Comparison of ENCODE assay signal across 29 cellular contexts in genomic region chr21:45468051-45468970, GRCh38.
DNase-seq lines count a peak whose midpoint lies in the region; ATAC-seq, FAIRE-seq and TF ChIP-seq lines count a peak whose summit lies in the region.
"Had no signal": no experiment of that assay in that cellular context is flagged by ENCODE, and none has a peak within 500 bp of the region (broad histone marks: within the 10 kb centered on the region; RNA-seq: fewer than 3 reads in every experiment).

No MANE protein-coding gene starts in this region.

- peak overlapping the region; percentile 62; the same call in 1 of the 2 replicates for H3K9ac ChIP-seq in HepG2 (ENCODE audit: insufficient read depth, low read depth, low read length)

- H3K27me3 ChIP-seq in dorsolateral prefrontal cortex (peaks cover 0 to 3% (median 0%) of the 10 kb centered on the region in 45 donors), HepG2 (ENCODE audit: control insufficient read depth in 1 of 2, insufficient read depth in 2 of 2, low read length in 2 of 2) (no peaks in the 10 kb centered on the region), psoas muscle (ENCODE audit: insufficient read depth in 3 of 3, low read length in 2 of 3) (peaks cover 0 to 49% (median 5%) of the 10 kb centered on the region in 3 donors)
- H3K27me3 ChIP-seq: SJSA1, testis had no signal

- no peak for TF ChIP-seq EP300 in HepG2 (IDR thresholded peaks at IDR 0.05; ENCODE audit: low read depth in 2 of 2, low read length in 2 of 2)
- TF ChIP-seq EP300 in HepG2 (CRISPR knock-in tag; IDR thresholded peaks at IDR 0.05; ENCODE audit: borderline replicate concordance), result no peak

- TF ChIP-seq RAD21 in HepG2 (CRISPR knock-in tag; IDR thresholded peaks at IDR 0.05), result no peak

- DNase-seq in CD14-positive monocyte (ENCODE audit: low spot score) (peak; percentile 34), dorsolateral prefrontal cortex (peak in 2 of 10 donors; percentile 39 to 46), HepG2 (ENCODE audit: low spot score) (no peak), psoas muscle (peak; percentile 11 to 38), HuH-7 (ENCODE audit: low spot score) (no peak), NCI-H2196 treated with DMSO at 0.1 percent for 48 hours (lab: John Stamatoyannopoulos, UW; ENCODE audit: unreplicated experiment) (no peak), NCI-H1048 (lab: John Stamatoyannopoulos, UW) (no peak)
- DNase-seq: activated CD4-positive, alpha-beta memory T cell treated with anti-CD3 and anti-CD28 coated beads, Interleukin-2, amount 10 ng/mL, durations not matched to agents 7 days and 5 days; activated CD4-positive, CD25-positive, alpha-beta regulatory T cell; activated CD8-positive, alpha-beta memory T cell treated with anti-CD3 and anti-CD28 coated beads, Interleukin-2, amount 50 U/mL, for 48 hours; GOT3; KG1; MG63; NCI-H1417; NCI-H2029 treated with DMSO at 0.1 percent for 48 hours; NCI-H2227 treated with DMSO at 0.1 percent for 48 hours; NCI-H69; nephron progenitor cell; stimulated activated naive CD4-positive, alpha-beta T cell treated with Interleukin-2 at 50 U/mL for 16 hours; T-cell; testis had no signal

- H3K4me1 ChIP-seq in HepG2 (ENCODE audit: insufficient read depth, low read length) (peaks cover 76% of the 10 kb centered on the region), psoas muscle (no peaks in the 10 kb centered on the region)

- H3K9me3 ChIP-seq in HepG2 (ENCODE audit: low read length) (no peaks in the 10 kb centered on the region), psoas muscle (no peaks in the 10 kb centered on the region)
- H3K9me3 ChIP-seq: MG63, testis had no signal

- H3K27ac ChIP-seq in dorsolateral prefrontal cortex (peak overlapping the region in 38 of 59 donors; percentile 2 to 92 (median 84)), HepG2 (ENCODE audit: extremely low read length, insufficient read depth, low read length) (peak overlapping the region; percentile 99), psoas muscle (no peak overlapping the region)
- H3K27ac ChIP-seq: SJSA1 had no signal

- no peak for TF ChIP-seq POLR2A in HepG2 (IDR thresholded peaks at IDR 0.05; ENCODE audit: insufficient read depth in 1 of 2, low read depth in 2 of 2, low read length in 2 of 2)

- H3K79me2 ChIP-seq in HepG2 (ENCODE audit: insufficient read depth, low read length), result peaks cover 19% of the 10 kb centered on the region

- intact Hi-C loops in CD14-positive monocyte (cut with micrococcal nuclease) (no loop called here), dorsolateral prefrontal cortex (cut with DNase I) (no loop called here), HepG2 (cut with micrococcal nuclease; ENCODE audit: unreplicated experiment) (no loop called here), psoas muscle (cut with DNase I) (no loop called here)

- no peaks in the 10 kb centered on the region for H3K36me3 Mint-ChIP-seq in CD14-positive monocyte
- H3K36me3 Mint-ChIP-seq: activated naive CD4-positive, alpha-beta T cell treated with anti-CD3 and anti-CD28 coated beads, Interleukin-2, amount 50 U/mL, for 24 hours; CD8-positive, alpha-beta T cell; T-cell had no signal

- no peak overlapping the region for H3K4me3 Mint-ChIP-seq in CD14-positive monocyte
- H3K4me3 Mint-ChIP-seq: activated CD4-positive, alpha-beta memory T cell treated with anti-CD3 and anti-CD28 coated beads, Interleukin-2, amount 10 ng/mL, durations not matched to agents 7 days and 5 days; activated naive CD4-positive, alpha-beta T cell treated with anti-CD3 and anti-CD28 coated beads, Interleukin-2, amount 50 U/mL, for 24 hours; CD8-positive, alpha-beta T cell; nephron progenitor cell; T-cell had no signal

- ATAC-seq in HepG2, result no peak
- no peak for ATAC-seq in psoas muscle
- no peak for ATAC-seq in GM21717 (IDR thresholded peaks at IDR 0.05; ENCODE audit: unreplicated experiment)
- ATAC-seq: CD8-positive, alpha-beta T cell; gastroesophageal sphincter; T-cell had no signal

- CTCF ChIA-PET in HepG2 (lab: Yijun Ruan, JAX; ENCODE audit: low intra/inter-chr PET ratio, low total read pairs), result no interaction called here

- H3K36me3 ChIP-seq in HepG2 (replicated peaks in 1 of 2; ENCODE audit: control insufficient read depth in 1 of 2, insufficient read depth in 2 of 2, low read length in 2 of 2), result peaks cover 5 to 10% of the 10 kb centered on the region in 2 experiments; a peak in 3 of 5 replicates
- no peaks in the 10 kb centered on the region for H3K36me3 ChIP-seq in psoas muscle (ENCODE audit: insufficient read depth in 1 of 2, low read depth in 1 of 2)
- H3K36me3 ChIP-seq: MG63, SJSA1 had no signal

- peaks cover 4 to 11% (median 8%) of the 10 kb centered on the region in 3 donors for H3K27me3 Mint-ChIP-seq in CD14-positive monocyte (ENCODE audit: low read depth in 3 of 3)
- H3K27me3 Mint-ChIP-seq: activated naive CD4-positive, alpha-beta T cell treated with anti-CD3 and anti-CD28 coated beads, Interleukin-2, amount 50 U/mL, for 24 hours had no signal

- FAIRE-seq in HepG2 (lab: Jason Lieb, UNC), result no peak
- FAIRE-seq: A204.1, GM12891 had no signal

- TF ChIP-seq CTCF in CD14-positive monocyte (IDR thresholded peaks at IDR 0.05) (no peak), dorsolateral prefrontal cortex (IDR thresholded peaks at IDR 0.05 in 54 of 56, conservative IDR thresholded peaks at IDR 0.05 in 2 of 56; ENCODE audit: low read depth in 1 of 56, partially characterized antibody in 56 of 56) (no peak), HepG2 (CRISPR knock-in tag; IDR thresholded peaks at IDR 0.05) (no peak), psoas muscle (IDR thresholded peaks at IDR 0.05) (no peak)

- H3K4me1 Mint-ChIP-seq in CD14-positive monocyte, result no peaks in the 10 kb centered on the region

- no TSS peak for BruUV-seq in HepG2 (replicated peaks; lab: Mats Ljungman, UMichigan)

- H3K9me3 Mint-ChIP-seq in CD14-positive monocyte, result peaks cover 0 to 4% (median under 1%) of the 10 kb centered on the region in 7 donors
- H3K9me3 Mint-ChIP-seq: activated CD4-positive, alpha-beta memory T cell treated with anti-CD3 and anti-CD28 coated beads, Interleukin-2, amount 10 ng/mL, durations not matched to agents 7 days and 5 days; activated naive CD4-positive, alpha-beta T cell treated with anti-CD3 and anti-CD28 coated beads, Interleukin-2, amount 50 U/mL, for 24 hours; activated T-helper 2 cell treated with anti-CD3 and anti-CD28 coated beads, Interferon-gamma antibody, Interleukin-2, Interleukin-4, amounts not matched to agents 10 μg/mL and 5 μg/mL and 100 μg/mL, durations not matched to agents 14 hours and 24 hours and 36 hours; CD8-positive, alpha-beta T cell; T-cell had no signal

- POLR2A ChIA-PET in HepG2 (lab: Yijun Ruan, JAX), result interaction anchor here (1.3 to 5.2 kb wide), 5 partner anchors 9 to 181 kb away, joined by 3 to 41 read pairs (median 6); partner anchors contain the start of gene POFUT2

- H4K20me1 ChIP-seq in HepG2 (ENCODE audit: insufficient read depth, low read length), result no peaks in the 10 kb centered on the region

- no peak overlapping the region for H3K4me2 ChIP-seq in HepG2 (ENCODE audit: low read depth, low read length)

- no peak overlapping the region for H2AFZ ChIP-seq in HepG2 (ENCODE audit: low read length)

- H3K4me3 ChIP-seq in dorsolateral prefrontal cortex (no peak overlapping the region), HepG2 (replicated peaks in 1 of 3; ENCODE audit: insufficient read depth in 1 of 3, low read depth in 2 of 3, low read length in 3 of 3) (no peak overlapping the region), psoas muscle (no peak overlapping the region)
- H3K4me3 ChIP-seq: gastroesophageal sphincter, MG63, SJSA1, testis had no signal

- WGBS in HepG2 (ENCODE audit: low lambda C conversion rate), result 95% methylated on average over 25 of the region's 45 CpGs
- 87 to 89% (median 88%) methylated on average over 44 to 45 of the region's 45 CpGs for WGBS in psoas muscle, 3 donors

- in situ Hi-C loops in HepG2 (cut with HindIII; ENCODE audit: extremely low pct_ligation_motif_present, low pct_unique_long_range_greater_than_20kb), result no loop called here

- H3K27ac Mint-ChIP-seq in CD14-positive monocyte, result no peak overlapping the region
- H3K27ac Mint-ChIP-seq: activated CD4-positive, alpha-beta memory T cell treated with anti-CD3 and anti-CD28 coated beads, Interleukin-2, amount 10 ng/mL, durations not matched to agents 7 days and 5 days; activated naive CD4-positive, alpha-beta T cell treated with anti-CD3 and anti-CD28 coated beads, Interleukin-2, amount 50 U/mL, for 24 hours; activated T-helper 2 cell treated with anti-CD3 and anti-CD28 coated beads, Interferon-gamma antibody, Interleukin-2, Interleukin-4, amounts not matched to agents 10 μg/mL and 5 μg/mL and 100 μg/mL, durations not matched to agents 14 hours and 24 hours and 36 hours; CD8-positive, alpha-beta T cell; nephron progenitor cell; T-cell had no signal

TF ChIP-seq in HepG2, 621 proteins besides CTCF, POLR2A, EP300 and RAD21 (continues in another document):
- TF ChIP-seq SNAPC5 (CRISPR knock-in tag; IDR thresholded peaks at IDR 0.05; ENCODE audit: borderline replicate concordance), result no peak
- TF ChIP-seq ZNF891 (CRISPR knock-in tag; IDR thresholded peaks at IDR 0.05), result 0 out of 2 replicates have a peak, but pooled peaks have one; percentile 61
- no peak for TF ChIP-seq ZBTB4 (CRISPR knock-in tag; IDR thresholded peaks at IDR 0.05; ENCODE audit: borderline replicate concordance)
- TF ChIP-seq PRMT3 (CRISPR knock-in tag; IDR thresholded peaks at IDR 0.05; ENCODE audit: borderline replicate concordance, low read depth), result no peak

Comparison
In these comparisons a context has a peak if more than half of its experiments do, and no peak if none do; other contexts are left out.
1. DNase-seq: peak in CD14-positive monocyte (single experiment) and psoas muscle (2 of 2); none in HepG2 (single experiment), HuH-7 (single experiment), NCI-H2196 treated with DMSO at 0.1 percent for 48 hours (single experiment) and NCI-H1048 (single experiment).